1 cellular context compared by ENCODE assay signal in genomic region chr6:150756170-150756569, GRCh38.
TF ChIP-seq lines count a peak whose summit lies in the region.

No MANE protein-coding gene starts in this region.

TF ChIP-seq in HEK293, 187 proteins besides CTCF, POLR2A, EP300 and RAD21 (continued from another document):
- no peak for TF ChIP-seq ZBTB44 (tag by site-specific recombination; IDR thresholded peaks at IDR 0.05)
- no peak for TF ChIP-seq ZNF18 (tag by site-specific recombination; IDR thresholded peaks at IDR 0.05)
- TF ChIP-seq HOXD13 (CRISPR knock-in tag; IDR thresholded peaks at IDR 0.05; ENCODE audit: borderline replicate concordance) = peak; percentile 33; the same call in 1 of the 2 replicates
- peak; percentile 53; the same call in 1 of the 2 replicates for TF ChIP-seq ZEB2 (tag by site-specific recombination; IDR thresholded peaks at IDR 0.05)
- no peak for TF ChIP-seq ZNF670 (tag by site-specific recombination; IDR thresholded peaks at IDR 0.05; ENCODE audit: low read depth)
- TF ChIP-seq GLIS1 (tag by site-specific recombination; IDR thresholded peaks at IDR 0.05) = 0 out of 2 replicates have a peak, but pooled peaks have one; percentile 12
- no peak for TF ChIP-seq PBX3 (CRISPR knock-in tag; IDR thresholded peaks at IDR 0.05)
- TF ChIP-seq OSR2 (tag by site-specific recombination; IDR thresholded peaks at IDR 0.05) = peak; percentile 7; the same call in 1 of the 2 replicates
- 0 out of 2 replicates have a peak, but pooled peaks have one; percentile 34 for TF ChIP-seq PRDM6 (tag by site-specific recombination; IDR thresholded peaks at IDR 0.05)
- TF ChIP-seq ZBTB48 (tag by site-specific recombination; IDR thresholded peaks at IDR 0.05) = peak; percentile 34; the same call in 1 of the 2 replicates
- no peak for TF ChIP-seq ZBTB20 (tag by site-specific recombination; IDR thresholded peaks at IDR 0.05)
- TF ChIP-seq ZNF571 (tag by site-specific recombination; IDR thresholded peaks at IDR 0.05) = no peak
- no peak for TF ChIP-seq ZNF155 (tag by site-specific recombination; IDR thresholded peaks at IDR 0.05)
